ENCODE assay signal across 18 cellular contexts in the genomic region with DNA sequence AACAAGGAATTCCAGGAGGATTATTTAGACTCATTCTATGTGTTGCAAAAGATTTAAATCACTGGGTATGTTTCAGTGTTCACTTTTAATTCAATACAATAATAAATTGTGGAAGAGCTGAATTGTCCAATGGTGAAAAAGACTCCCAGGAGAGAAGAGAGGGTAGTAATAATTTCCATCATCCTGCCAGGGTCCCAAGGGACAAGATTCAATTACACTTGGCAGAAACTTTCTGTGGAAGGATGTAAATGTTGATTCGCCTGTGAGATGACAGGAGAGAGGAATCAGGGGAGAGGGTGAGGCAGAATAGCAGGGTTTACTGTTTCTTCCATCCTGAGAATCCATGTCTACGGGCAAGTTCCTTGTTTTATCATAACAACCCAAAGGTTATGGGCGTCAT.
"Had no signal": no experiment of that assay in that cellular context is flagged by ENCODE, and none has a peak within 500 bp of the region (broad histone marks: within the 10 kb centered on the region; RNA-seq: fewer than 3 reads in every experiment).

No MANE protein-coding gene starts in this region.

- H3K27me3 ChIP-seq: body of pancreas, neutrophil, right atrium auricular region, SJSA1 had no signal

- H3K27me3 Mint-ChIP-seq: stimulated activated naive CD8-positive, alpha-beta T cell treated with anti-CD3 and anti-CD28 coated beads, Interleukin-15, Interleukin-2, amounts not matched to agents 100 ng/mL and 50 ng/mL, for 24 hours had no signal

- H3K4me3 ChIP-seq: body of pancreas, right atrium auricular region, SJSA1, smooth muscle cell, thoracic aorta had no signal

- ATAC-seq: activated CD4-positive, CD25-positive, alpha-beta regulatory T cell treated with anti-CD3 and anti-CD28 coated beads, Interleukin-2, amount 50 U/mL, for 24 hours; activated naive CD4-positive, alpha-beta T cell treated with anti-CD3 and anti-CD28 coated beads, Interleukin-2, amount 50 U/mL, for 72 hours; body of pancreas; left lobe of liver had no signal

- H3K4me3 Mint-ChIP-seq: stimulated activated naive CD8-positive, alpha-beta T cell treated with anti-CD3 and anti-CD28 coated beads, Interleukin-15, Interleukin-2, amounts not matched to agents 100 ng/mL and 50 ng/mL, for 24 hours had no signal

- H3K4me1 ChIP-seq: body of pancreas had no signal

- DNase-seq: activated CD4-positive, alpha-beta T cell treated with anti-CD3 and anti-CD28 coated beads, Interleukin-2, amount 50 U/mL, for 1 hour; amygdala; body of pancreas; caudate nucleus; effector memory CD4-positive, alpha-beta T cell; islet precursor cell; mammary epithelial cell; stimulated activated CD4-positive, alpha-beta T cell treated with anti-CD3 and anti-CD28 coated beads, Interleukin-4, amount 100 ng/mL, for 4 hours; stimulated activated CD8-positive, alpha-beta memory T cell treated with anti-CD3 and anti-CD28 coated beads, Interleukin-4, amount 100 ng/mL, for 48 hours had no signal

- H3K9me3 Mint-ChIP-seq: activated naive CD4-positive, alpha-beta T cell treated with anti-CD3 and anti-CD28 coated beads, Interleukin-2, amount 50 U/mL, for 72 hours; stimulated activated naive CD8-positive, alpha-beta T cell treated with anti-CD3 and anti-CD28 coated beads, Interleukin-15, Interleukin-2, amounts not matched to agents 100 ng/mL and 50 ng/mL, for 24 hours had no signal

- H3K27ac Mint-ChIP-seq: stimulated activated naive CD8-positive, alpha-beta T cell treated with anti-CD3 and anti-CD28 coated beads, Interleukin-15, Interleukin-2, amounts not matched to agents 100 ng/mL and 50 ng/mL, for 24 hours had no signal

- H3K27ac ChIP-seq: body of pancreas, neutrophil, right atrium auricular region, SJSA1, thoracic aorta had no signal

- H3K9me3 ChIP-seq: body of pancreas, neutrophil, right atrium auricular region, SJSA1, thoracic aorta had no signal
